8 cellular contexts compared by ENCODE assay signal in genomic region chr1:18902523-18903312, GRCh38. TPM values are rescaled to one million over a fixed set of nuclear protein-coding genes. Genes with fewer than 3 reads are reported as not detected.
DNase-seq lines count a peak whose midpoint lies in the region; ATAC-seq and TF ChIP-seq lines count a peak whose summit lies in the region.

TSS of gene ALDH4A1 (minus strand) at chr1:18902555. CDS start at chr1:18902523, 32 bp downstream.

- peak within 1 kb of the TSS; percentile 83 to 91 for H3K4me3 ChIP-seq in left lung

- H3K4me3 Mint-ChIP-seq in activated CD4-positive, alpha-beta memory T cell treated with anti-CD3 and anti-CD28 coated beads for 36 hours, result peak within 1 kb of the TSS; percentile 89

- peaks cover 19% of the 10 kb centered on the region for H3K4me1 Mint-ChIP-seq in activated CD4-positive, alpha-beta memory T cell treated with anti-CD3 and anti-CD28 coated beads for 36 hours (ENCODE audit: low read depth)

- H3K36me3 Mint-ChIP-seq in activated CD4-positive, alpha-beta memory T cell treated with anti-CD3 and anti-CD28 coated beads for 36 hours, result peaks cover 8% of the 10 kb centered on the region

- no peaks in the 10 kb centered on the region for H3K9me3 ChIP-seq in left lung

- POLR2A ChIA-PET in activated CD4-positive, alpha-beta memory T cell treated with anti-CD3 and anti-CD28 coated beads for 36 hours (lab: Charles Lee), result interaction anchor here (0.7 to 1.6 kb wide), 6 partner anchors 10 to 349 kb away, joined by 3 to 8 read pairs (median 6); partner anchors contain the start of genes EMC1, IFFO2 and MRTO4

- peaks cover 5 to 40% of the 10 kb centered on the region in 2 donors for H3K4me1 ChIP-seq in left lung

- ATAC-seq in GM19397 (IDR thresholded peaks at IDR 0.05; ENCODE audit: unreplicated experiment) (peak; percentile 90), HG03565 (IDR thresholded peaks at IDR 0.05; ENCODE audit: unreplicated experiment) (peak; percentile 93), left lung (peak; percentile 96)

- intact Hi-C loops in activated CD4-positive, alpha-beta memory T cell treated with anti-CD3 and anti-CD28 coated beads for 36 hours (cut with micrococcal nuclease), result loop anchor here (1.0 to 10.0 kb wide), 5 partner anchors 24 to 342 kb away; no protein-coding TSS in a partner anchor
- intact Hi-C loops in left lung (cut with DNase I), result no loop called here

- TF ChIP-seq CTCF in left lung (IDR thresholded peaks at IDR 0.05), result no peak

- H3K27me3 Mint-ChIP-seq in activated CD4-positive, alpha-beta memory T cell treated with anti-CD3 and anti-CD28 coated beads for 36 hours, result no peaks in the 10 kb centered on the region

- H3K9me3 Mint-ChIP-seq in activated CD4-positive, alpha-beta memory T cell treated with anti-CD3 and anti-CD28 coated beads for 36 hours, result no peaks in the 10 kb centered on the region

- H3K36me3 ChIP-seq in left lung, result peaks cover 0 to 1% of the 10 kb centered on the region in 2 donors

- H3K27ac ChIP-seq in left lung, result peak within 1 kb of the TSS; percentile 81 to 89

- H3K27me3 ChIP-seq in left lung, result no peaks in the 10 kb centered on the region

- DNase-seq in CD1c-positive myeloid dendritic cell (ENCODE audit: extremely low spot score) (peak; percentile 98), NCI-H748 treated with DMSO at 0.1 percent for 48 hours (lab: John Stamatoyannopoulos, UW) (peak; percentile 81), dermis microvascular lymphatic vessel endothelial cell (ENCODE audit: low read depth in 2 of 2) (peak; percentile 94 to 99), left lung (peak; percentile 96 to 98)
- peak; percentile 97 for DNase-seq in activated CD4-positive, alpha-beta memory T cell treated with anti-CD3 and anti-CD28 coated beads for 36 hours
- DNase-seq in stimulated activated CD4-positive, alpha-beta T cell treated with anti-CD3 and anti-CD28 coated beads, Interleukin-2, amount 100 ng/mL, for 4 hours (ENCODE audit: low read depth), result peak; percentile 89

- H3K27ac Mint-ChIP-seq in activated CD4-positive, alpha-beta memory T cell treated with anti-CD3 and anti-CD28 coated beads for 36 hours, result peak within 1 kb of the TSS; percentile 95

- CTCF ChIA-PET in activated CD4-positive, alpha-beta memory T cell treated with anti-CD3 and anti-CD28 coated beads for 36 hours (lab: Charles Lee), result interaction anchor here (0.7 to 3.8 kb wide), 16 partner anchors 10 to 278 kb away, joined by 3 to 51 read pairs (median 4); no protein-coding TSS in a partner anchor

RNA-seq across cellular contexts. Expression of gene ALDH4A1, which starts in this region (rescaled TPM):
- total RNA-seq in activated CD4-positive, alpha-beta memory T cell treated with anti-CD3 and anti-CD28 coated beads for 36 hours, result 1 to 10 TPM; 7.2 to 7.3 TPM
- total RNA-seq in dermis microvascular lymphatic vessel endothelial cell (12.7 and 16.4 TPM in 2 replicates), left lung (10 to 100 TPM; 11.3 to 17.4 TPM)

Comparison
In these comparisons a context has a peak if more than half of its experiments do, and no peak if none do; other contexts are left out.
1. Peak in every context shown above with its lines: DNase-seq, ATAC-seq, H3K4me3 ChIP-seq and H3K27ac ChIP-seq.